In genomic region chr2:202588647-202589581, GRCh38 we compare ENCODE assay signal across 1 cellular context.
TF ChIP-seq lines count a peak whose summit lies in the region.

No MANE protein-coding gene starts in this region.

TF ChIP-seq in K562, 482 proteins besides CTCF, POLR2A, EP300 and RAD21 (continued from another document):
- TF ChIP-seq, protein P1, sequence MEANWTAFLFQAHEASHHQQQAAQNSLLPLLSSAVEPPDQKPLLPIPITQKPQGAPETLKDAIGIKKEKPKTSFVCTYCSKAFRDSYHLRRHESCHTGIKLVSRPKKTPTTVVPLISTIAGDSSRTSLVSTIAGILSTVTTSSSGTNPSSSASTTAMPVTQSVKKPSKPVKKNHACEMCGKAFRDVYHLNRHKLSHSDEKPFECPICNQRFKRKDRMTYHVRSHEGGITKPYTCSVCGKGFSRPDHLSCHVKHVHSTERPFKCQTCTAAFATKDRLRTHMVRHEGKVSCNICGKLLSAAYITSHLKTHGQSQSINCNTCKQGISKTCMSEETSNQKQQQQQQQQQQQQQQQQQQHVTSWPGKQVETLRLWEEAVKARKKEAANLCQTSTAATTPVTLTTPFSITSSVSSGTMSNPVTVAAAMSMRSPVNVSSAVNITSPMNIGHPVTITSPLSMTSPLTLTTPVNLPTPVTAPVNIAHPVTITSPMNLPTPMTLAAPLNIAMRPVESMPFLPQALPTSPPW (CRISPR knock-in tag; IDR thresholded peaks at IDR 0.05) = peak; percentile 25; the same call in 1 of the 2 replicates
- TF ChIP-seq XRCC5 (IDR thresholded peaks at IDR 0.05; ENCODE audit: low read depth, low read length) = peak; percentile 69; the same call in 1 of the 2 replicates
- TF ChIP-seq, protein P2, sequence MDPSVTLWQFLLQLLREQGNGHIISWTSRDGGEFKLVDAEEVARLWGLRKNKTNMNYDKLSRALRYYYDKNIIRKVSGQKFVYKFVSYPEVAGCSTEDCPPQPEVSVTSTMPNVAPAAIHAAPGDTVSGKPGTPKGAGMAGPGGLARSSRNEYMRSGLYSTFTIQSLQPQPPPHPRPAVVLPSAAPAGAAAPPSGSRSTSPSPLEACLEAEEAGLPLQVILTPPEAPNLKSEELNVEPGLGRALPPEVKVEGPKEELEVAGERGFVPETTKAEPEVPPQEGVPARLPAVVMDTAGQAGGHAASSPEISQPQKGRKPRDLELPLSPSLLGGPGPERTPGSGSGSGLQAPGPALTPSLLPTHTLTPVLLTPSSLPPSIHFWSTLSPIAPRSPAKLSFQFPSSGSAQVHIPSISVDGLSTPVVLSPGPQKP (CRISPR knock-in tag; IDR thresholded peaks at IDR 0.05) = no peak
- peak in 1 of 2 experiments; percentile 39; a peak in 1 of 4 replicates for TF ChIP-seq NRF1 (conservative IDR thresholded peaks at IDR 0.05 in 1 of 2, IDR thresholded peaks at IDR 0.05 in 1 of 2)
- TF ChIP-seq CXXC5 (CRISPR knock-in tag; IDR thresholded peaks at IDR 0.05) = 0 out of 2 replicates have a peak, but pooled peaks have one; percentile 17
- TF ChIP-seq STAT5B (CRISPR knock-in tag; IDR thresholded peaks at IDR 0.05) = no peak
- peak; percentile 6 for TF ChIP-seq NEUROD1 (IDR thresholded peaks at IDR 0.05; ENCODE audit: borderline replicate concordance, low read depth, low read length, partially characterized antibody)
- TF ChIP-seq SMC3 (conservative IDR thresholded peaks at IDR 0.05; ENCODE audit: insufficient read depth, low read depth, low read length) = peak; percentile 68
- TF ChIP-seq MAZ (CRISPR knock-in tag; conservative IDR thresholded peaks at IDR 0.05 in 1 of 2, IDR thresholded peaks at IDR 0.05 in 1 of 2) = 0 out of 4 replicates have a peak, but pooled peaks of 1 of the 2 experiments have one; percentile 32
- no peak for TF ChIP-seq SMARCA4 (IDR thresholded peaks at IDR 0.05)
- no peak for TF ChIP-seq HCFC1 (IDR thresholded peaks at IDR 0.05; ENCODE audit: low read depth, low read length)
- peak; percentile 54 to 76; a peak in 3 of 4 replicates for TF ChIP-seq FOXK2 (conservative IDR thresholded peaks at IDR 0.05 in 1 of 2, IDR thresholded peaks at IDR 0.05 in 1 of 2; ENCODE audit: low read depth in 2 of 2)
- no peak for TF ChIP-seq ZNF584 (CRISPR knock-in tag; IDR thresholded peaks at IDR 0.05; ENCODE audit: low read depth)
- no peak for TF ChIP-seq HMG20A (CRISPR knock-in tag; conservative IDR thresholded peaks at IDR 0.05)
